1 cellular context compared by ENCODE assay signal in the genomic region with DNA sequence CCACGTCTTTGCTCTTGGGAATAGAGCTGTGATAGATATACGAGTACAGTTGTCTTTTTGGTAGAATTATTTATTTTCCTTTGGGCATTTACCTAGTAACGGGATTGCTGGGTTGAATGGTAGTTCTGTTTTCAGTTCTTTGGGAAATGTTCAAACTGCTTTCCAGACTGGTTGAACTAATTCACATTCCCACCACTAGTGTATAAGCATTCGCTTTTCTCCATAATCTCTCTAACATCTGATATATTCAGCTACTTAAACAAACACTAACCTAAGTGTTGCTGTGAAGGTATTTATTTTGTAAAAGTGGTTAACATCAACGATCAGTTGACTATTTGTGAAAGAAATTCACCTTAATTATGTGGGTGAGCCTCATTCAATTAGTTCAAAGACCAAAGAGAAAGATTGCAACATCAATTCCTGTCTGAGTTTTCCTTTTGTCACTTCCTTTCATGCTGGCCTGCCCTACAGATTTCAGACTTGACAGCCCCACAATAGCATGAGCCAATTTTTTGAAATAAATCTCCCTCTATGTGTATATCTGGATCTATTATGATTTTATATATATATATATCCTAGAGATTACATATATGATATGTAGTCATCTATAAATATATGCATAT.
A peak's percentile ranks its signal among the peaks of the same experiment; 100 is the strongest.
TF ChIP-seq lines count a peak whose summit lies in the region.

No MANE protein-coding gene starts in this region.

TF ChIP-seq in K562, 482 proteins besides CTCF, POLR2A, EP300 and RAD21:
- TF ChIP-seq, protein P1, sequence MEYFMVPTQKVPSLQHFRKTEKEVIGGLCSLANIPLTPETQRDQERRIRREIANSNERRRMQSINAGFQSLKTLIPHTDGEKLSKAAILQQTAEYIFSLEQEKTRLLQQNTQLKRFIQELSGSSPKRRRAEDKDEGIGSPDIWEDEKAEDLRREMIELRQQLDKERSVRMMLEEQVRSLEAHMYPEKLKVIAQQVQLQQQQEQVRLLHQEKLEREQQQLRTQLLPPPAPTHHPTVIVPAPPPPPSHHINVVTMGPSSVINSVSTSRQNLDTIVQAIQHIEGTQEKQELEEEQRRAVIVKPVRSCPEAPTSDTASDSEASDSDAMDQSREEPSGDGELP (CRISPR knock-in tag; IDR thresholded peaks at IDR 0.05; ENCODE audit: borderline replicate concordance) = no peak
- TF ChIP-seq, protein P2, sequence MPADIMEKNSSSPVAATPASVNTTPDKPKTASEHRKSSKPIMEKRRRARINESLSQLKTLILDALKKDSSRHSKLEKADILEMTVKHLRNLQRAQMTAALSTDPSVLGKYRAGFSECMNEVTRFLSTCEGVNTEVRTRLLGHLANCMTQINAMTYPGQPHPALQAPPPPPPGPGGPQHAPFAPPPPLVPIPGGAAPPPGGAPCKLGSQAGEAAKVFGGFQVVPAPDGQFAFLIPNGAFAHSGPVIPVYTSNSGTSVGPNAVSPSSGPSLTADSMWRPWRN (IDR thresholded peaks at IDR 0.05; ENCODE audit: low read depth) = no peak
- TF ChIP-seq, protein P3, sequence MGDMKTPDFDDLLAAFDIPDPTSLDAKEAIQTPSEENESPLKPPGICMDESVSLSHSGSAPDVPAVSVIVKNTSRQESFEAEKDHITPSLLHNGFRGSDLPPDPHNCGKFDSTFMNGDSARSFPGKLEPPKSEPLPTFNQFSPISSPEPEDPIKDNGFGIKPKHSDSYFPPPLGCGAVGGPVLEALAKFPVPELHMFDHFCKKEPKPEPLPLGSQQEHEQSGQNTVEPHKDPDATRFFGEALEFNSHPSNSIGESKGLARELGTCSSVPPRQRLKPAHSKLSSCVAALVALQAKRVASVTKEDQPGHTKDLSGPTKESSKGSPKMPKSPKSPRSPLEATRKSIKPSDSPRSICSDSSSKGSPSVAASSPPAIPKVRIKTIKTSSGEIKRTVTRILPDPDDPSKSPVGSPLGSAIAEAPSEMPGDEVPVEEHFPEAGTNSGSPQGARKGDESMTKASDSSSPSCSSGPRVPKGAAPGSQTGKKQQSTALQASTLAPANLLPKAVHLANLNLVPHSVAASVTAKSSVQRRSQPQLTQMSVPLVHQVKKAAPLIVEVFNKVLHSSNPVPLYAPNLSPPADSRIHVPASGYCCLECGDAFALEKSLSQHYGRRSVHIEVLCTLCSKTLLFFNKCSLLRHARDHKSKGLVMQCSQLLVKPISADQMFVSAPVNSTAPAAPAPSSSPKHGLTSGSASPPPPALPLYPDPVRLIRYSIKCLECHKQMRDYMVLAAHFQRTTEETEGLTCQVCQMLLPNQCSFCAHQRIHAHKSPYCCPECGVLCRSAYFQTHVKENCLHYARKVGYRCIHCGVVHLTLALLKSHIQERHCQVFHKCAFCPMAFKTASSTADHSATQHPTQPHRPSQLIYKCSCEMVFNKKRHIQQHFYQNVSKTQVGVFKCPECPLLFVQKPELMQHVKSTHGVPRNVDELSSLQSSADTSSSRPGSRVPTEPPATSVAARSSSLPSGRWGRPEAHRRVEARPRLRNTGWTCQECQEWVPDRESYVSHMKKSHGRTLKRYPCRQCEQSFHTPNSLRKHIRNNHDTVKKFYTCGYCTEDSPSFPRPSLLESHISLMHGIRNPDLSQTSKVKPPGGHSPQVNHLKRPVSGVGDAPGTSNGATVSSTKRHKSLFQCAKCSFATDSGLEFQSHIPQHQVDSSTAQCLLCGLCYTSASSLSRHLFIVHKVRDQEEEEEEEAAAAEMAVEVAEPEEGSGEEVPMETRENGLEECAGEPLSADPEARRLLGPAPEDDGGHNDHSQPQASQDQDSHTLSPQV (IDR thresholded peaks at IDR 0.05) = no peak
- TF ChIP-seq HNRNPUL1 (IDR thresholded peaks at IDR 0.05; ENCODE audit: low read length) (no peak), CEBPG (CRISPR knock-in tag; IDR thresholded peaks at IDR 0.05) (no peak), CEBPG (tag; conservative IDR thresholded peaks at IDR 0.05 in 1 of 2, IDR thresholded peaks at IDR 0.05 in 1 of 2) (peak; percentile 38 to 69), ZNF717 (CRISPR knock-in tag; IDR thresholded peaks at IDR 0.05) (no peak), NR1H2 (CRISPR knock-in tag; IDR thresholded peaks at IDR 0.05) (no peak), HNRNPH1 (optimal IDR thresholded peaks at IDR 0.05; ENCODE audit: low read depth, low read length) (no peak), NCOA1 (IDR thresholded peaks at IDR 0.05; ENCODE audit: low read depth) (no peak), RNF2 (IDR thresholded peaks at IDR 0.05) (no peak), CEBPB (tag; IDR thresholded peaks at IDR 0.05) (peak; percentile 85), SRSF7 (optimal IDR thresholded peaks at IDR 0.05; ENCODE audit: low read depth, low read length) (no peak), EP400 (IDR thresholded peaks at IDR 0.05) (no peak), TEAD1 (CRISPR knock-in tag; IDR thresholded peaks at IDR 0.05) (0 out of 4 replicates have a peak, but pooled peaks of 1 of the 2 experiments have one; percentile 24), PTBP1 (IDR thresholded peaks at IDR 0.05; ENCODE audit: low read depth, low read length) (no peak), ASH1L (IDR thresholded peaks at IDR 0.05; ENCODE audit: borderline replicate concordance, low read depth, partially characterized antibody) (no peak)
- TF ChIP-seq, protein P4, sequence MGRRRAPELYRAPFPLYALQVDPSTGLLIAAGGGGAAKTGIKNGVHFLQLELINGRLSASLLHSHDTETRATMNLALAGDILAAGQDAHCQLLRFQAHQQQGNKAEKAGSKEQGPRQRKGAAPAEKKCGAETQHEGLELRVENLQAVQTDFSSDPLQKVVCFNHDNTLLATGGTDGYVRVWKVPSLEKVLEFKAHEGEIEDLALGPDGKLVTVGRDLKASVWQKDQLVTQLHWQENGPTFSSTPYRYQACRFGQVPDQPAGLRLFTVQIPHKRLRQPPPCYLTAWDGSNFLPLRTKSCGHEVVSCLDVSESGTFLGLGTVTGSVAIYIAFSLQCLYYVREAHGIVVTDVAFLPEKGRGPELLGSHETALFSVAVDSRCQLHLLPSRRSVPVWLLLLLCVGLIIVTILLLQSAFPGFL (CRISPR knock-in tag; IDR thresholded peaks at IDR 0.05) = no peak
